In the genomic region with DNA sequence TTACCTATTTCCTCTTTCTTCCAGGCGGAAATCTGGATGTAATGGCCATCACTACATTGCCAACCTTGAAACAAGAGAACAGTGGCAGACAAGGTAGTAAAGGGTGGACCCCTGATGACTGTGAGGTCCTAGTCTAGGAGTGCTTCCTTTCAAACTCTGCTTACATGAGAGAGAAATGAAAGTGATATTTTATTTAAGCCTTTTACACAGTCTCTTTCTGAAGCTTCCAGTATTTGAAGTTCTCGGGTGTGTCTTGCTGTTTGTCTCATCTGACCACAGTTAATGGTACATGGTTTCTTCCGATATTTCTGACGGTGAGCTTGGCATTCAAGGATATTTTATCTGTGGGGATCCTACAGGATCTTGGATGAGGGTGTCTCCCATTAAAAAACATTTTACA, we compare ENCODE assay signal across 12 cellular contexts.
DNase-seq lines count a peak whose midpoint lies in the region; ATAC-seq and TF ChIP-seq lines count a peak whose summit lies in the region.
"Had no signal": no experiment of that assay in that cellular context is flagged by ENCODE, and none has a peak within 500 bp of the region (broad histone marks: within the 10 kb centered on the region; RNA-seq: fewer than 3 reads in every experiment).

No MANE protein-coding gene starts in this region.

- H3K36me3 ChIP-seq in SU-DHL-6 (ENCODE audit: low read length) (no peaks in the 10 kb centered on the region), prostate gland (no peaks in the 10 kb centered on the region)

- peak overlapping the region; percentile 79 for H3K27ac Mint-ChIP-seq in activated CD4-positive, alpha-beta T cell treated with anti-CD3 and anti-CD28 coated beads for 36 hours

- H3K27me3 Mint-ChIP-seq in activated CD4-positive, alpha-beta T cell treated with anti-CD3 and anti-CD28 coated beads for 36 hours = no peaks in the 10 kb centered on the region

- no peaks in the 10 kb centered on the region for H3K9me3 ChIP-seq in SU-DHL-6 (ENCODE audit: insufficient read depth, low read length)
- H3K9me3 ChIP-seq in prostate gland = no peaks in the 10 kb centered on the region

- H3K27ac ChIP-seq in SU-DHL-6 (ENCODE audit: low read depth, low read length) (peak overlapping the region; percentile 96), prostate gland (peak overlapping the region; percentile 40 to 63)

- no peaks in the 10 kb centered on the region; the same call in 1 of the 2 replicates for H3K79me2 ChIP-seq in SU-DHL-6 (ENCODE audit: insufficient read depth, low read length)

- no peaks in the 10 kb centered on the region for H3K9me3 Mint-ChIP-seq in activated CD4-positive, alpha-beta T cell treated with anti-CD3 and anti-CD28 coated beads for 36 hours (ENCODE audit: low read depth)

- ATAC-seq in activated CD4-positive, alpha-beta T cell treated with anti-CD3 and anti-CD28 coated beads for 36 hours = peak; percentile 89
- ATAC-seq in GM21576 (IDR thresholded peaks at IDR 0.05; ENCODE audit: unreplicated experiment) = peak; percentile 57

- TF ChIP-seq POLR2A in prostate gland (IDR thresholded peaks at IDR 0.05) = no peak

- H3K9me2 ChIP-seq in SU-DHL-6 (replicated peaks; ENCODE audit: insufficient read depth, low read length) = no peaks in the 10 kb centered on the region

- H3K9ac ChIP-seq in SU-DHL-6 (ENCODE audit: low read length) = peak overlapping the region; percentile 44

- H3K4me1 ChIP-seq in prostate gland (replicated peaks) = peaks cover 22% of the 10 kb centered on the region

- peak overlapping the region; percentile 2 for H2AFZ ChIP-seq in SU-DHL-6 (ENCODE audit: low read depth, low read length, severe bottlenecking)

- no peak for TF ChIP-seq CTCF in SU-DHL-6 (IDR thresholded peaks at IDR 0.05; ENCODE audit: insufficient read depth, low read length, poor library complexity, severe bottlenecking)
- no peak for TF ChIP-seq CTCF in prostate gland (IDR thresholded peaks at IDR 0.05)

- peak overlapping the region; percentile 68 for H3K4me2 ChIP-seq in SU-DHL-6 (ENCODE audit: low read depth, low read length, poor library complexity, severe bottlenecking)

- no peak for DNase-seq in activated CD4-positive, alpha-beta T cell treated with anti-CD3 and anti-CD28 coated beads for 36 hours
- DNase-seq in activated CD4-positive, alpha-beta T cell treated with anti-CD3 and anti-CD28 coated beads for 48 hours = no peak
- DNase-seq in prostate gland (ENCODE audit: low spot score) (no peak), NCI-H1048 (lab: John Stamatoyannopoulos, UW) (no peak), hepatic stellate cell (ENCODE audit: low spot score) (no peak), GF-D8 (lab: John Stamatoyannopoulos, UW) (no peak)
- DNase-seq: activated effector memory CD4-positive, alpha-beta T cell treated with Interleukin-2 at 50 U/mL for 16 hours; DMS79 treated with DMSO at 0.1 percent for 48 hours; midbrain; NCI-H748 treated with DMSO at 0.1 percent for 48 hours had no signal

- CTCF ChIA-PET in activated CD4-positive, alpha-beta T cell treated with anti-CD3 and anti-CD28 coated beads for 36 hours (lab: Charles Lee) = interaction anchor here (0.6 to 1.5 kb wide), 7 partner anchors 12 to 218 kb away, joined by 3 to 5 read pairs (median 4); no protein-coding TSS in a partner anchor

- no peaks in the 10 kb centered on the region for H4K20me1 ChIP-seq in SU-DHL-6 (ENCODE audit: low read depth, low read length)

- no peaks in the 10 kb centered on the region for H3K27me3 ChIP-seq in SU-DHL-6 (ENCODE audit: low read length)
- H3K27me3 ChIP-seq in prostate gland (replicated peaks; ENCODE audit: insufficient read depth) = no peaks in the 10 kb centered on the region

- H3K36me3 Mint-ChIP-seq in activated CD4-positive, alpha-beta T cell treated with anti-CD3 and anti-CD28 coated beads for 36 hours (ENCODE audit: low read depth) = no peaks in the 10 kb centered on the region

- peaks cover 31% of the 10 kb centered on the region for H3K4me1 Mint-ChIP-seq in activated CD4-positive, alpha-beta T cell treated with anti-CD3 and anti-CD28 coated beads for 36 hours

- POLR2A ChIA-PET in activated CD4-positive, alpha-beta T cell treated with anti-CD3 and anti-CD28 coated beads for 36 hours (lab: Charles Lee) = no interaction called here

- 41% methylated on average over 4 of the region's 4 CpGs for WGBS in prostate gland

- peak overlapping the region; percentile 18 for H3K4me3 Mint-ChIP-seq in activated CD4-positive, alpha-beta T cell treated with anti-CD3 and anti-CD28 coated beads for 36 hours

- H3F3A ChIP-seq in SU-DHL-6 (ENCODE audit: insufficient read depth) = peaks cover 59% of the 10 kb centered on the region

- H3K4me3 ChIP-seq in SU-DHL-6 (ENCODE audit: insufficient read depth, low read length, poor library complexity, severe bottlenecking) = peak overlapping the region; percentile 19
- H3K4me3 ChIP-seq in prostate gland = no peak overlapping the region

- intact Hi-C loops in activated CD4-positive, alpha-beta T cell treated with anti-CD3 and anti-CD28 coated beads for 36 hours (cut with DNase I, micrococcal nuclease) = no loop called here
- intact Hi-C loops in prostate gland (cut with DNase I) = no loop called here
